17 cellular contexts compared by ENCODE assay signal in the genomic region with DNA sequence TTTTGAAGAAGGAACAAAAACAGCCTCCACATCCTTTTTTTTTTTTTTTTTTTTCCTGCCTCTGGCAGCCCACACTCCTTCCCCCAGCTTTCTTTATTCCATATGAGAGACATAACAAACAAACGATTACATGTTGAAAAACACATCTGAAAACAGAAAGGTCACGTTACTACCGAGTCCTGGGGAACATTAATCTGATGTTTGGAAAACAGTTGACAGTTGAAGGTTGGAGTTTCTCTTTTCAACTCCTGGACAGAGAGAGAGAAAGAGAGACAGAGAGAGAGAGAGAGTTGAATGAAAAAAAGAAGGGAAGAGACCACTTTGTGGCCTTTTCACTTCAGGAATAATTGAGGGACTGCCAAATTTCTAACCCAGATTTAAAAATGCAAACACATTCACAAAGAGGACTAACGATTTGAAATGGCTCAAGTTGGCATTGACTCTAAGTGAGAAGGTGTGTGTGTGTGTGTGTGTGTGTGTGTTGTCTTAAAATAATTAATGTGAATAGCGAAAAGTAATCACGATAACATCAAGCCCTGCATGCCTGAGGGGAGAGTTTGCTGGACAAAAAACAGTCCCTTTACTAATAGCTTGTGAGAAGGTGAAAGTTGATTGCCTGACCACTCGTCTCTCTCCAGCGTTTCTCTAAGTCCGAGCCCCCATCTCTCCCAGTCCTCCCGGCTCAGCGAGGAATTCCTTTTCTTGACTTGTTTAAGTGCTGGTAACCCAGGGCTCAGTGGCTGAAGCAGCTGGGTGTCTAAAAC.
DNase-seq lines count a peak whose midpoint lies in the region; ATAC-seq and TF ChIP-seq lines count a peak whose summit lies in the region.
"Had no signal": no experiment of that assay in that cellular context is flagged by ENCODE, and none has a peak within 500 bp of the region (broad histone marks: within the 10 kb centered on the region; RNA-seq: fewer than 3 reads in every experiment).

No MANE protein-coding gene starts in this region.

- intact Hi-C loops in thyroid gland (cut with DNase I), result no loop called here

- TF ChIP-seq CTCF in glutamatergic neuron (IDR thresholded peaks at IDR 0.05; ENCODE audit: partially characterized antibody, unreplicated experiment) (no peak), thyroid gland (IDR thresholded peaks at IDR 0.05) (no peak)

- H3K9me3 ChIP-seq in thyroid gland, result no peaks in the 10 kb centered on the region
- H3K9me3 ChIP-seq: Peyer's patch had no signal

- H3K36me3 Mint-ChIP-seq in activated T-cell treated with anti-CD3 and anti-CD28 coated beads, Interleukin-2, amount 50 U/mL, for 72 hours (ENCODE audit: insufficient read depth in 2 of 2), result no peaks in the 10 kb centered on the region
- no peaks in the 10 kb centered on the region for H3K36me3 Mint-ChIP-seq in glutamatergic neuron (ENCODE audit: unreplicated experiment)
- H3K36me3 Mint-ChIP-seq: T-cell had no signal

- H3K4me3 Mint-ChIP-seq in activated T-cell treated with anti-CD3 and anti-CD28 coated beads, Interleukin-2, amount 50 U/mL, for 72 hours, result peak overlapping the region; percentile 57 to 77
- peak overlapping the region; percentile 81 for H3K4me3 Mint-ChIP-seq in glutamatergic neuron (ENCODE audit: unreplicated experiment)
- H3K4me3 Mint-ChIP-seq: activated B cell treated with CpG ODN at 0.5 μM for 24 hours, nephron progenitor cell had no signal

- H3K27me3 ChIP-seq in thyroid gland, result peaks cover 44% of the 10 kb centered on the region

- no peak overlapping the region for H3K4me3 ChIP-seq in thyroid gland (replicated peaks in 1 of 3)
- H3K4me3 ChIP-seq: adrenal gland, Peyer's patch had no signal

- no peaks in the 10 kb centered on the region for H3K9me3 Mint-ChIP-seq in activated T-cell treated with anti-CD3 and anti-CD28 coated beads, Interleukin-2, amount 50 U/mL, for 72 hours
- H3K9me3 Mint-ChIP-seq in glutamatergic neuron (ENCODE audit: unreplicated experiment), result peaks cover 12% of the 10 kb centered on the region
- H3K9me3 Mint-ChIP-seq: activated B cell treated with CpG ODN at 0.5 μM for 24 hours, nephron progenitor cell, T-cell had no signal

- H3K4me1 Mint-ChIP-seq in activated T-cell treated with anti-CD3 and anti-CD28 coated beads, Interleukin-2, amount 50 U/mL, for 72 hours (ENCODE audit: low read depth), result peaks cover 47% of the 10 kb centered on the region
- H3K4me1 Mint-ChIP-seq in glutamatergic neuron (ENCODE audit: low read depth, unreplicated experiment), result peaks cover 24% of the 10 kb centered on the region

- peaks cover 12 to 33% of the 10 kb centered on the region in 2 donors for H3K4me1 ChIP-seq in thyroid gland

- H3K27ac Mint-ChIP-seq in activated T-cell treated with anti-CD3 and anti-CD28 coated beads, Interleukin-2, amount 50 U/mL, for 72 hours, result peak overlapping the region; percentile 6
- no peak overlapping the region for H3K27ac Mint-ChIP-seq in glutamatergic neuron (ENCODE audit: unreplicated experiment)
- H3K27ac Mint-ChIP-seq: activated B cell treated with CpG ODN at 0.5 μM for 24 hours, nephron progenitor cell had no signal

- H3K27me3 Mint-ChIP-seq in activated T-cell treated with anti-CD3 and anti-CD28 coated beads, Interleukin-2, amount 50 U/mL, for 72 hours (ENCODE audit: low read depth), result peaks cover 89% of the 10 kb centered on the region
- H3K27me3 Mint-ChIP-seq in glutamatergic neuron (ENCODE audit: unreplicated experiment), result peaks cover 29% of the 10 kb centered on the region

- no peak for TF ChIP-seq POLR2A in thyroid gland (IDR thresholded peaks at IDR 0.05)

- no peaks in the 10 kb centered on the region for H3K36me3 ChIP-seq in thyroid gland
- H3K36me3 ChIP-seq: adrenal gland, Peyer's patch had no signal

- 9 to 10% methylated on average over 11 of the region's 11 CpGs for WGBS in thyroid gland, 2 donors

- ATAC-seq in activated T-cell treated with anti-CD3 and anti-CD28 coated beads, Interleukin-2, amount 50 U/mL, for 72 hours (replicated peaks in 1 of 2), result no peak
- ATAC-seq in HG02678 (IDR thresholded peaks at IDR 0.05; ENCODE audit: unreplicated experiment), result no peak
- ATAC-seq: T-cell had no signal

- DNase-seq in activated T-cell treated with anti-CD3 and anti-CD28 coated beads, Interleukin-2, amount 50 U/mL, for 72 hours, result no peak
- DNase-seq in activated T-cell treated with anti-CD3 and anti-CD28 coated beads, Interleukin-2, amount 50 U/mL, for 1 hour, result no peak
- peak; percentile 70 for DNase-seq in SK-N-DZ (ENCODE audit: low spot score)
- no peak for DNase-seq in glutamatergic neuron
- DNase-seq in retina, result peak; percentile 56
- DNase-seq in globus pallidus (ENCODE audit: low spot score), result no peak
- DNase-seq in thyroid gland, result no peak
- DNase-seq: activated B cell treated with CpG ODN at 0.5 μM for 24 hours; activated CD8-positive, alpha-beta memory T cell treated with anti-CD3 and anti-CD28 coated beads, Interleukin-2, amount 50 U/mL, for 4 hours; adrenal gland; left cardiac atrium; NCI-H1930; NCI-H526 treated with DMSO at 0.1 percent for 48 hours; Peyer's patch; T-cell had no signal

- H3K27ac ChIP-seq in thyroid gland, result peak overlapping the region in 1 of 3 donors; percentile 26
- H3K27ac ChIP-seq: adrenal gland, Peyer's patch had no signal

Comparison
In these comparisons a context has a peak if more than half of its experiments do, and no peak if none do; other contexts are left out.
1. DNase-seq: peak in SK-N-DZ (single experiment) and retina (single experiment); none in activated T-cell treated with anti-CD3 and anti-CD28 coated beads, Interleukin-2, amount 50 U/mL, for 72 hours (0 of 2), activated T-cell treated with anti-CD3 and anti-CD28 coated beads, Interleukin-2, amount 50 U/mL, for 1 hour (single experiment), glutamatergic neuron (single experiment), globus pallidus (single experiment) and thyroid gland (0 of 2).